In the genomic region with DNA sequence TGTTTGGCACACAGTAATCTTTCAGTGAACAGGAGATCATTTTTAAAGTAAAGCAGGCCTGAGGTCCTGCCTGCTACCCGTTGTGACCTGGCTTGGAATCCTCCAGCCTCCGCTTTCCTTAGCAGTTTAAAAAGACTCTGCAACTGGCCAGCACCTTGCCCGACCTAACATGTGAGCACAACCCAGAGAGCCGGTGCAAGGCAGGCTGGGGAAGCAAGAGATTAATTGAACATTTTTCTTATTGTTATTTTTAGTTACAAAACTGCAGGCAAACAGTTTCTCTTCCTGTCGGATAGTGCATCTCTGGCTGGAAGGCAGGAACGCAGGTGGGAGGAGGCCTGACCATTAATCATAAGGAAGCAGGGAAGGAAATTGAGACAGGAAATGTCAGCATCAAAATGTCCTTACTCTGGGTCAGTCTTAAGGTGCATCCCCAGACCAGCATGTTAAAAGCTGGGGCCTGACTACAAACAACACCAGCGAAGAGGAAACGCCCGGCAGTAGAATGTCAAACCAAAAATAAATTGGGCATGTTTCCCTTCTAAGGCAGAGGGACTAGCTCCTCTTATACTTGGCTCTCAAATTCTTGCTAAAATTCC, we compare ENCODE assay signal across 16 cellular contexts.
A peak's percentile ranks its signal among the peaks of the same experiment; 100 is the strongest.
DNase-seq lines count a peak whose midpoint lies in the region; ATAC-seq and TF ChIP-seq lines count a peak whose summit lies in the region.
"Had no signal": no experiment of that assay in that cellular context is flagged by ENCODE, and none has a peak within 500 bp of the region (broad histone marks: within the 10 kb centered on the region; RNA-seq: fewer than 3 reads in every experiment).

No MANE protein-coding gene starts in this region.

- DNase-seq in left ventricle myocardium inferior (peak; percentile 13), Right ventricle myocardium superior (no peak), choroid plexus epithelial cell (ENCODE audit: low read depth) (peak; percentile 3), left lobe of liver (ENCODE audit: low spot score) (no peak), type B pancreatic cell (ENCODE audit: extremely low spot score, unreplicated experiment) (no peak), HPDE6-E6E7 (ENCODE audit: extremely low spot score) (no peak), pons (ENCODE audit: low spot score) (no peak)
- DNase-seq: GOT3, KG1, NCI-H1417 treated with DMSO at 0.1 percent for 48 hours, NCI-H1930, NCI-H526, PC-9 had no signal

- H3K27me3 ChIP-seq in left ventricle myocardium inferior (ENCODE audit: low read depth): no peaks in the 10 kb centered on the region
- H3K27me3 ChIP-seq: SJSA1 had no signal

- H3K36me3 ChIP-seq in left ventricle myocardium inferior: no peaks in the 10 kb centered on the region
- H3K36me3 ChIP-seq: SJSA1 had no signal

- H3K27ac ChIP-seq in left ventricle myocardium inferior (replicated peaks): peak overlapping the region; percentile 64
- H3K27ac ChIP-seq: C4-2B, PC-9, SJSA1 had no signal

- no peak for TF ChIP-seq CTCF in left ventricle myocardium inferior (IDR thresholded peaks at IDR 0.05; ENCODE audit: borderline replicate concordance)
- TF ChIP-seq CTCF in choroid plexus epithelial cell (conservative IDR thresholded peaks at IDR 0.05; ENCODE audit: low read depth, low read length): no peak
- no peak for TF ChIP-seq CTCF in type B pancreatic cell (conservative IDR thresholded peaks at IDR 0.05)

- H3K4me1 ChIP-seq in left ventricle myocardium inferior: peaks cover 14% of the 10 kb centered on the region
- H3K4me1 ChIP-seq: SJSA1 had no signal

- H3K4me3 ChIP-seq in left ventricle myocardium inferior (no peak overlapping the region), choroid plexus epithelial cell (ENCODE audit: low read depth, low read length) (no peak overlapping the region)
- H3K4me3 ChIP-seq: PC-9, SJSA1 had no signal

- H3K27ac Mint-ChIP-seq in type B pancreatic cell: peak overlapping the region; percentile 36

- H3K4me3 Mint-ChIP-seq in type B pancreatic cell: no peak overlapping the region

- peaks cover 8% of the 10 kb centered on the region for H3K9me3 ChIP-seq in left ventricle myocardium inferior (replicated peaks)
- H3K9me3 ChIP-seq: SJSA1 had no signal

- no peaks in the 10 kb centered on the region for H3K36me3 Mint-ChIP-seq in type B pancreatic cell

- intact Hi-C loops in left ventricle myocardium inferior (cut with micrococcal nuclease) (no loop called here), Right ventricle myocardium superior (cut with DNase I) (no loop called here)

- peaks cover 10% of the 10 kb centered on the region for H3K4me1 Mint-ChIP-seq in type B pancreatic cell (ENCODE audit: unreplicated experiment)

- ATAC-seq in Right ventricle myocardium superior (ENCODE audit: poor library complexity): no peak
- peak; percentile 23 for ATAC-seq in left lobe of liver
- ATAC-seq in GM19328 (IDR thresholded peaks at IDR 0.05; ENCODE audit: unreplicated experiment): no peak

- peaks cover 21% of the 10 kb centered on the region for H3K27me3 Mint-ChIP-seq in type B pancreatic cell

- H3K9me3 Mint-ChIP-seq in type B pancreatic cell: no peaks in the 10 kb centered on the region

Comparison
In these comparisons a context has a peak if more than half of its experiments do, and no peak if none do; other contexts are left out.
1. DNase-seq: peak in left ventricle myocardium inferior (single experiment) and choroid plexus epithelial cell (single experiment); none in Right ventricle myocardium superior (single experiment), left lobe of liver (single experiment), type B pancreatic cell (single experiment), HPDE6-E6E7 (single experiment) and pons (single experiment).